ENCODE assay signal across 10 cellular contexts in genomic region chr10:103820101-103821062, GRCh38. TPM values are rescaled to one million over a fixed set of nuclear protein-coding genes. Genes with fewer than 3 reads are reported as not detected.
DNase-seq lines count a peak whose midpoint lies in the region; ATAC-seq and TF ChIP-seq lines count a peak whose summit lies in the region.
"Had no signal": no experiment of that assay in that cellular context is flagged by ENCODE, and none has a peak within 500 bp of the region (broad histone marks: within the 10 kb centered on the region; RNA-seq: fewer than 3 reads in every experiment).

No MANE protein-coding gene starts in this region.

- WGBS in gastroesophageal sphincter (ENCODE audit: low coverage in 1 of 2), 2 donors = 36 to 38% methylated on average over 5 to 7 of the region's 19 CpGs

- TF ChIP-seq CTCF in AG10803 (conservative IDR thresholded peaks at IDR 0.05; ENCODE audit: low read length) (no peak), gastroesophageal sphincter (IDR thresholded peaks at IDR 0.05) (no peak), omental fat pad (IDR thresholded peaks at IDR 0.05) (no peak)

- TF ChIP-seq POLR2A in gastroesophageal sphincter (IDR thresholded peaks at IDR 0.05) = no peak

- H3K9ac ChIP-seq in NT2/D1 (ENCODE audit: insufficient read length, low read depth) = peak overlapping the region; percentile 3

- no peaks in the 10 kb centered on the region for H3K27me3 ChIP-seq in NT2/D1 (ENCODE audit: insufficient read depth, insufficient read length)
- H3K27me3 ChIP-seq in gastroesophageal sphincter = no peaks in the 10 kb centered on the region

- ATAC-seq in gastroesophageal sphincter (peak; percentile 78), omental fat pad (ENCODE audit: low FRiP score) (peak; percentile 58), HG03095 (IDR thresholded peaks at IDR 0.05; ENCODE audit: unreplicated experiment) (no peak), GM18858 (IDR thresholded peaks at IDR 0.05; ENCODE audit: unreplicated experiment) (no peak)

- H3K4me1 ChIP-seq in NT2/D1 (ENCODE audit: insufficient read depth, insufficient read length) = peaks cover 2% of the 10 kb centered on the region
- H3K4me1 ChIP-seq in gastroesophageal sphincter = peaks cover 0 to 77% (median 28%) of the 10 kb centered on the region in 3 donors

- no peak for TF ChIP-seq EP300 in gastroesophageal sphincter (IDR thresholded peaks at IDR 0.05)

- H3K27ac ChIP-seq in gastroesophageal sphincter = peak overlapping the region in 3 of 4 donors; percentile 71 to 80 (median 76)
- H3K27ac ChIP-seq: C4-2B had no signal

- H3K9me3 ChIP-seq in NT2/D1 (ENCODE audit: insufficient read depth, low read length) (no peaks in the 10 kb centered on the region), gastroesophageal sphincter (no peaks in the 10 kb centered on the region)

- DNase-seq in AG10803 (ENCODE audit: low read depth) = peak; percentile 56
- no peak for DNase-seq in NT2/D1 (ENCODE audit: low read depth, low spot score)
- no peak for DNase-seq in omental fat pad (ENCODE audit: low spot score)
- DNase-seq in stimulated activated CD8-positive, alpha-beta memory T cell treated with anti-CD3 and anti-CD28 coated beads, Interleukin-4, amount 100 ng/mL, for 48 hours = no peak
- no peak for DNase-seq in NCI-H2107 treated with DMSO at 0.1 percent for 48 hours (lab: John Stamatoyannopoulos, UW; ENCODE audit: unreplicated experiment)
- DNase-seq: HFFc6 had no signal

- H3K4me3 ChIP-seq in AG10803 (ENCODE audit: low read length) (no peak overlapping the region), NT2/D1 (ENCODE audit: insufficient read length, low read depth) (no peak overlapping the region), gastroesophageal sphincter (peak overlapping the region in 1 of 2 donors; percentile 28)

- H3K36me3 ChIP-seq in NT2/D1 (ENCODE audit: insufficient read depth, insufficient read length, low read length) (no peaks in the 10 kb centered on the region), gastroesophageal sphincter (no peaks in the 10 kb centered on the region)

RNA-seq across cellular contexts. Expression of gene SH3PXD2A, which starts 35.0 kb away (rescaled TPM):
- total RNA-seq in gastroesophageal sphincter (10 to 100 TPM; 31.2 to 65.2 (median 39.5) TPM), omental fat pad (10 to 100 TPM; 21.0 to 36.3 (median 22.5) TPM)

Comparison
In these comparisons a context has a peak if more than half of its experiments do, and no peak if none do; other contexts are left out.
1. ATAC-seq: peak in gastroesophageal sphincter (single experiment) and omental fat pad (single experiment); none in HG03095 (single experiment) and GM18858 (single experiment).